ENCODE assay signal across 8 cellular contexts in genomic region chr4:103019319-103020124, GRCh38. TPM values are rescaled to one million over a fixed set of nuclear protein-coding genes. Genes with fewer than 3 reads are reported as not detected.
DNase-seq lines count a peak whose midpoint lies in the region; ATAC-seq and TF ChIP-seq lines count a peak whose summit lies in the region.

A gene with protein sequence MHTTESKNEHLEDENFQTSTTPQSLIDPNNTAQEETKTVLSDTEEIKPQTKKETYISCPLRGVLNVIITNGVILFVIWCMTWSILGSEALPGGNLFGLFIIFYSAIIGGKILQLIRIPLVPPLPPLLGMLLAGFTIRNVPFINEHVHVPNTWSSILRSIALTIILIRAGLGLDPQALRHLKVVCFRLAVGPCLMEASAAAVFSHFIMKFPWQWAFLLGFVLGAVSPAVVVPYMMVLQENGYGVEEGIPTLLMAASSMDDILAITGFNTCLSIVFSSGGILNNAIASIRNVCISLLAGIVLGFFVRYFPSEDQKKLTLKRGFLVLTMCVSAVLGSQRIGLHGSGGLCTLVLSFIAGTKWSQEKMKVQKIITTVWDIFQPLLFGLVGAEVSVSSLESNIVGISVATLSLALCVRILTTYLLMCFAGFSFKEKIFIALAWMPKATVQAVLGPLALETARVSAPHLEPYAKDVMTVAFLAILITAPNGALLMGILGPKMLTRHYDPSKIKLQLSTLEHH (minus strand): TSS chr4:103019705. CDS start chr4:102991711, 27,994 bp downstream.

- H3K36me3 ChIP-seq in OCI-LY3 (replicated peaks; ENCODE audit: low read depth, low read length), result no peaks in the 10 kb centered on the region

- DNase-seq in COR-L47 (lab: John Stamatoyannopoulos, UW) (peak; percentile 91), HS-27A (ENCODE audit: low read depth) (peak; percentile 85), activated T-cell treated with anti-CD3 and anti-CD28 coated beads for 48 hours (ENCODE audit: low read depth) (peak; percentile 94), epithelial cell of prostate (ENCODE audit: low read depth, low spot score) (peak; percentile 89), mucosa of gallbladder (ENCODE audit: low spot score) (peak; percentile 97)
- peak; percentile 83 to 89 for DNase-seq in stimulated activated CD8-positive, alpha-beta memory T cell treated with anti-CD3 and anti-CD28 coated beads, Interleukin-7, amount 100 ng/mL, for 1 hour (ENCODE audit: low read depth in 2 of 2)

- TF ChIP-seq CTCF in OCI-LY3 (IDR thresholded peaks at IDR 0.05; ENCODE audit: low read depth, low read length), result no peak

- peak within 1 kb of the TSS; percentile 96 for H3K9ac ChIP-seq in OCI-LY3 (ENCODE audit: low read length)

- peak within 1 kb of the TSS; percentile 97 for H3K4me3 ChIP-seq in OCI-LY3 (ENCODE audit: low read length)

- H3K4me1 ChIP-seq in OCI-LY3 (ENCODE audit: low read length), result peaks cover 10% of the 10 kb centered on the region

- peak within 1 kb of the TSS; percentile 99 for H2AFZ ChIP-seq in OCI-LY3 (ENCODE audit: low read depth, low read length)

- peak; percentile 95 for ATAC-seq in GM19468 (IDR thresholded peaks at IDR 0.05; ENCODE audit: extremely low read depth, unreplicated experiment)

- no peaks in the 10 kb centered on the region for H3K9me3 ChIP-seq in OCI-LY3 (ENCODE audit: insufficient read depth, low read length)

- H4K20me1 ChIP-seq in OCI-LY3 (ENCODE audit: insufficient read depth, low read length), result no peaks in the 10 kb centered on the region

- no peaks in the 10 kb centered on the region for H3K79me2 ChIP-seq in OCI-LY3 (ENCODE audit: low read length)

- H3K27me3 ChIP-seq in OCI-LY3 (ENCODE audit: low read depth, low read length), result no peaks in the 10 kb centered on the region

- peak within 1 kb of the TSS; percentile 94 for H3K4me2 ChIP-seq in OCI-LY3 (ENCODE audit: low read length)

- peak within 1 kb of the TSS; percentile 61 for H3K27ac ChIP-seq in OCI-LY3 (ENCODE audit: low read length)
- H3K27ac ChIP-seq in epithelial cell of prostate, result peak within 1 kb of the TSS; percentile 87

RNA-seq across cellular contexts. Expression of the gene that starts here (rescaled TPM):
- 0.81 TPM for total RNA-seq in mucosa of gallbladder

Comparison
In these comparisons a context has a peak if more than half of its experiments do, and no peak if none do; other contexts are left out.
1. Peak in every context shown above with its lines: DNase-seq, ATAC-seq, H3K4me3 ChIP-seq and H3K27ac ChIP-seq.
2. Peak in DNase-seq in mucosa of gallbladder; RNA of the gene not detected or under 1 TPM.